ENCODE assay signal across 19 cellular contexts in genomic region chr12:106378788-106379187, GRCh38. TPM values are rescaled to one million over a fixed set of nuclear protein-coding genes. Genes with fewer than 3 reads are reported as not detected.
DNase-seq lines count a peak whose midpoint lies in the region; ATAC-seq and TF ChIP-seq lines count a peak whose summit lies in the region.
"Had no signal": no experiment of that assay in that cellular context is flagged by ENCODE, and none has a peak within 500 bp of the region (broad histone marks: within the 10 kb centered on the region; RNA-seq: fewer than 3 reads in every experiment).

No MANE protein-coding gene starts in this region.

- no peaks in the 10 kb centered on the region for H3F3A ChIP-seq in MM.1S (ENCODE audit: insufficient read depth, low read length)

- ATAC-seq in right cardiac atrium: no peak
- ATAC-seq in stimulated activated naive B cell treated with anti-CD40 and anti-IgM and Interleukin-4, amounts not matched to agents 10 μg/mL and 1 μg/mL and 100 μg/mL, for 72 hours (replicated peaks): no peak
- ATAC-seq: PC-3 had no signal

- TF ChIP-seq CTCF in cardiac muscle cell (IDR thresholded peaks at IDR 0.05; ENCODE audit: low read depth, low read length) (no peak), MM.1S (IDR thresholded peaks at IDR 0.05; ENCODE audit: low read length) (no peak)

- H3K4me1 Mint-ChIP-seq in T-helper 2 cell treated with Interferon-gamma antibody and Interleukin-4, amounts not matched to agents 5 μg/mL and 100 μg/mL, for 36 hours (ENCODE audit: low read depth): peaks cover 31% of the 10 kb centered on the region
- peaks cover 17% of the 10 kb centered on the region for H3K4me1 Mint-ChIP-seq in activated naive CD8-positive, alpha-beta T cell treated with anti-CD3 and anti-CD28 coated beads for 36 hours
- H3K4me1 Mint-ChIP-seq in stimulated activated naive B cell treated with anti-CD40 and anti-IgM and Interleukin-4, amounts not matched to agents 10 μg/mL and 1 μg/mL and 100 μg/mL, for 72 hours: no peaks in the 10 kb centered on the region

- H3K9me3 Mint-ChIP-seq in T-helper 2 cell treated with Interferon-gamma antibody and Interleukin-4, amounts not matched to agents 5 μg/mL and 100 μg/mL, for 36 hours: peaks cover 23% of the 10 kb centered on the region
- H3K9me3 Mint-ChIP-seq in activated naive CD8-positive, alpha-beta T cell treated with anti-CD3 and anti-CD28 coated beads for 36 hours: no peaks in the 10 kb centered on the region
- H3K9me3 Mint-ChIP-seq in stimulated activated naive B cell treated with anti-CD40 and anti-IgM and Interleukin-4, amounts not matched to agents 10 μg/mL and 1 μg/mL and 100 μg/mL, for 72 hours: no peaks in the 10 kb centered on the region
- H3K9me3 Mint-ChIP-seq: HFFc6 had no signal

- no peak overlapping the region for H2AFZ ChIP-seq in MM.1S (ENCODE audit: low read length)

- H4K20me1 ChIP-seq in MM.1S (ENCODE audit: insufficient read depth, low read length): no peaks in the 10 kb centered on the region

- H3K4me2 ChIP-seq in MM.1S (ENCODE audit: low read depth, low read length): no peak overlapping the region

- peaks cover 66% of the 10 kb centered on the region for H3K36me3 Mint-ChIP-seq in T-helper 2 cell treated with Interferon-gamma antibody and Interleukin-4, amounts not matched to agents 5 μg/mL and 100 μg/mL, for 36 hours (ENCODE audit: low read depth)
- peaks cover 50% of the 10 kb centered on the region for H3K36me3 Mint-ChIP-seq in activated naive CD8-positive, alpha-beta T cell treated with anti-CD3 and anti-CD28 coated beads for 36 hours
- peaks cover 70 to 91% of the 10 kb centered on the region in 2 donors for H3K36me3 Mint-ChIP-seq in stimulated activated naive B cell treated with anti-CD40 and anti-IgM and Interleukin-4, amounts not matched to agents 10 μg/mL and 1 μg/mL and 100 μg/mL, for 72 hours

- H3K4me3 ChIP-seq in cardiac muscle cell: no peak overlapping the region
- H3K4me3 ChIP-seq in right cardiac atrium (ENCODE audit: low read length): no peak overlapping the region
- no peak overlapping the region for H3K4me3 ChIP-seq in MM.1S (ENCODE audit: low read length)

- H3K27ac ChIP-seq in cardiac muscle cell (peak overlapping the region; percentile 5), right cardiac atrium (ENCODE audit: low read length) (no peak overlapping the region), MM.1S (ENCODE audit: low read length) (no peak overlapping the region)
- H3K27ac ChIP-seq: C4-2B, RWPE1 had no signal

- no peaks in the 10 kb centered on the region for H3K27me3 ChIP-seq in cardiac muscle cell
- no peaks in the 10 kb centered on the region for H3K27me3 ChIP-seq in right cardiac atrium (ENCODE audit: control insufficient read depth, insufficient read depth)
- H3K27me3 ChIP-seq in MM.1S (replicated peaks; ENCODE audit: insufficient read depth, low read length): no peaks in the 10 kb centered on the region

- 71% methylated on average over 4 of the region's 4 CpGs for WGBS in right cardiac atrium

- peak overlapping the region; percentile 55 for H3K4me3 Mint-ChIP-seq in T-helper 2 cell treated with Interferon-gamma antibody and Interleukin-4, amounts not matched to agents 5 μg/mL and 100 μg/mL, for 36 hours
- no peak overlapping the region for H3K4me3 Mint-ChIP-seq in activated naive CD8-positive, alpha-beta T cell treated with anti-CD3 and anti-CD28 coated beads for 36 hours
- H3K4me3 Mint-ChIP-seq in stimulated activated naive B cell treated with anti-CD40 and anti-IgM and Interleukin-4, amounts not matched to agents 10 μg/mL and 1 μg/mL and 100 μg/mL, for 72 hours: no peak overlapping the region
- H3K4me3 Mint-ChIP-seq: HFFc6 had no signal

- H3K4me1 ChIP-seq in cardiac muscle cell (ENCODE audit: low read depth) (no peaks in the 10 kb centered on the region), right cardiac atrium (ENCODE audit: control insufficient read depth, insufficient read depth, low read length) (no peaks in the 10 kb centered on the region), MM.1S (ENCODE audit: low read length) (no peaks in the 10 kb centered on the region)

- peaks cover 24% of the 10 kb centered on the region for H3K36me3 ChIP-seq in cardiac muscle cell
- no peaks in the 10 kb centered on the region for H3K36me3 ChIP-seq in MM.1S (replicated peaks; ENCODE audit: insufficient read depth, low read length)

- no peaks in the 10 kb centered on the region for H3K79me2 ChIP-seq in MM.1S (ENCODE audit: low read length)

- H3K9me2 ChIP-seq in MM.1S (replicated peaks; ENCODE audit: insufficient read depth, low read length): no peaks in the 10 kb centered on the region

- H3K27ac Mint-ChIP-seq in T-helper 2 cell treated with Interferon-gamma antibody and Interleukin-4, amounts not matched to agents 5 μg/mL and 100 μg/mL, for 36 hours: peak overlapping the region; percentile 42
- peak overlapping the region; percentile 31 for H3K27ac Mint-ChIP-seq in activated naive CD8-positive, alpha-beta T cell treated with anti-CD3 and anti-CD28 coated beads for 36 hours
- H3K27ac Mint-ChIP-seq in stimulated activated naive B cell treated with anti-CD40 and anti-IgM and Interleukin-4, amounts not matched to agents 10 μg/mL and 1 μg/mL and 100 μg/mL, for 72 hours: no peak overlapping the region
- H3K27ac Mint-ChIP-seq: HFFc6 had no signal

- no peaks in the 10 kb centered on the region for H3K27me3 Mint-ChIP-seq in T-helper 2 cell treated with Interferon-gamma antibody and Interleukin-4, amounts not matched to agents 5 μg/mL and 100 μg/mL, for 36 hours (ENCODE audit: low read depth)
- H3K27me3 Mint-ChIP-seq in activated naive CD8-positive, alpha-beta T cell treated with anti-CD3 and anti-CD28 coated beads for 36 hours: no peaks in the 10 kb centered on the region
- H3K27me3 Mint-ChIP-seq in stimulated activated naive B cell treated with anti-CD40 and anti-IgM and Interleukin-4, amounts not matched to agents 10 μg/mL and 1 μg/mL and 100 μg/mL, for 72 hours: no peaks in the 10 kb centered on the region

- no peak overlapping the region for H3K9ac ChIP-seq in MM.1S (ENCODE audit: low read length)

- intact Hi-C loops in right cardiac atrium (cut with DNase I): no loop called here

- H3K9me3 ChIP-seq in cardiac muscle cell (ENCODE audit: low read depth) (no peaks in the 10 kb centered on the region), right cardiac atrium (ENCODE audit: control insufficient read depth, low read length) (no peaks in the 10 kb centered on the region), MM.1S (replicated peaks; ENCODE audit: insufficient read depth, low read length) (no peaks in the 10 kb centered on the region)

- DNase-seq in cardiac muscle cell (ENCODE audit: low read depth in 1 of 2, low spot score in 1 of 2) (no peak), right cardiac atrium (no peak), SKM-1 (lab: John Stamatoyannopoulos, UW; ENCODE audit: unreplicated experiment) (no peak), MM.1S (no peak)
- DNase-seq in T-helper 2 cell treated with Interferon-gamma antibody and Interleukin-4, amounts not matched to agents 5 μg/mL and 100 μg/mL, for 36 hours (ENCODE audit: low spot score): no peak
- DNase-seq in activated naive CD8-positive, alpha-beta T cell treated with anti-CD3 and anti-CD28 coated beads for 36 hours: no peak
- no peak for DNase-seq in stimulated activated naive B cell treated with anti-CD40 and anti-IgM and Interleukin-4, amounts not matched to agents 10 μg/mL and 1 μg/mL and 100 μg/mL, for 72 hours
- DNase-seq: COR-L47; HFFc6; IMR-90; MV-4-11; NCI-H1417; NCI-H187 treated with DMSO at 0.1 percent for 48 hours; NCI-H345; NCI-H526 treated with DMSO at 0.1 percent for 48 hours; NK-92 treated with Interleukin-12 subunit alpha and Interleukin-12 subunit beta, amount 100 ng/mL, for 24 hours; PC-3 had no signal

RNA-seq across cellular contexts. Expression of gene POLR3B, which starts 21.2 kb away (rescaled TPM):
- 10.7 and 11.5 TPM in 2 replicates for total RNA-seq in cardiac muscle cell
- polyA plus RNA-seq in cardiac muscle cell: 8.5 and 12.2 TPM in 2 replicates
- total RNA-seq in right cardiac atrium: 1 to 10 TPM; 7.1 to 8.6 (median 7.9) TPM
- polyA plus RNA-seq in right cardiac atrium: 3.4 TPM
- total RNA-seq in activated naive CD8-positive, alpha-beta T cell treated with anti-CD3 and anti-CD28 coated beads for 36 hours: 10 to 100 TPM; 13.7 to 14.2 TPM
